Comparison of ENCODE assay signal across 16 cellular contexts in genomic region chr7:131154380-131154779, GRCh38.
DNase-seq lines count a peak whose midpoint lies in the region; ATAC-seq, FAIRE-seq and TF ChIP-seq lines count a peak whose summit lies in the region.
"Had no signal": no experiment of that assay in that cellular context is flagged by ENCODE, and none has a peak within 500 bp of the region (broad histone marks: within the 10 kb centered on the region; RNA-seq: fewer than 3 reads in every experiment).

No MANE protein-coding gene starts in this region.

- H2AFZ ChIP-seq in astrocyte (ENCODE audit: low read depth, low read length) = no peak overlapping the region

- H4K20me1 ChIP-seq in astrocyte (ENCODE audit: insufficient read depth, low read length) = no peaks in the 10 kb centered on the region
- H4K20me1 ChIP-seq: BLaER1 had no signal

- POLR2A ChIA-PET in MCF 10A (lab: Yijun Ruan, JAX) = interaction anchor here (1.2 to 6.0 kb wide), 6 partner anchors 9 to 81 kb away, joined by 3 to 76 read pairs (median 4); no protein-coding TSS in a partner anchor

- TF ChIP-seq CTCF in MCF 10A (IDR thresholded peaks at IDR 0.05; ENCODE audit: unreplicated experiment) (no peak), breast epithelium (IDR thresholded peaks at IDR 0.05) (no peak), astrocyte (IDR thresholded peaks at IDR 0.05; ENCODE audit: insufficient read depth, low read depth, low read length) (no peak), foreskin keratinocyte (conservative IDR thresholded peaks at IDR 0.05) (no peak), heart right ventricle (IDR thresholded peaks at IDR 0.05) (no peak), chondrocyte (IDR thresholded peaks at IDR 0.05) (no peak)

- no peaks in the 10 kb centered on the region for H3K79me2 ChIP-seq in astrocyte (ENCODE audit: insufficient read depth, low read length)

- no peak for FAIRE-seq in astrocyte (lab: Jason Lieb, UNC)
- FAIRE-seq: H1, HepG2, HTR-8/SVneo had no signal

- no peaks in the 10 kb centered on the region for H3K27me3 Mint-ChIP-seq in MCF 10A (ENCODE audit: insufficient read depth, unreplicated experiment)
- H3K27me3 Mint-ChIP-seq in astrocyte (ENCODE audit: low read depth, unreplicated experiment) = no peaks in the 10 kb centered on the region
- no peaks in the 10 kb centered on the region for H3K27me3 Mint-ChIP-seq in chondrocyte (ENCODE audit: low read depth)

- H3K4me3 ChIP-seq in breast epithelium (no peak overlapping the region), astrocyte (ENCODE audit: insufficient read depth, low read depth, low read length) (no peak overlapping the region), heart right ventricle (no peak overlapping the region)
- H3K4me3 ChIP-seq: BLaER1, HAP-1 had no signal

- intact Hi-C loops in MCF 10A (cut with micrococcal nuclease) = no loop called here
- intact Hi-C loops in breast epithelium (cut with DNase I; ENCODE audit: low total_unique reads) = no loop called here
- intact Hi-C loops in heart right ventricle (cut with DNase I) = no loop called here

- H3K4me1 ChIP-seq in breast epithelium (no peaks in the 10 kb centered on the region), astrocyte (ENCODE audit: insufficient read depth, low read length) (peaks cover 7% of the 10 kb centered on the region), foreskin keratinocyte (peaks cover 20% of the 10 kb centered on the region), heart right ventricle (peaks cover 0 to 9% (median 3%) of the 10 kb centered on the region in 9 donors)
- H3K4me1 ChIP-seq: BLaER1, HAP-1 had no signal

- H3K27ac ChIP-seq in breast epithelium (no peak overlapping the region), astrocyte (ENCODE audit: low read depth, low read length) (no peak overlapping the region), foreskin keratinocyte (no peak overlapping the region), heart right ventricle (no peak overlapping the region)
- H3K27ac ChIP-seq: BLaER1 had no signal

- H3K4me3 Mint-ChIP-seq in MCF 10A (ENCODE audit: unreplicated experiment) (no peak overlapping the region), astrocyte (ENCODE audit: unreplicated experiment) (no peak overlapping the region), chondrocyte (ENCODE audit: unreplicated experiment) (no peak overlapping the region)
- H3K4me3 Mint-ChIP-seq: CD8-positive, alpha-beta memory T cell had no signal

- H3K36me3 ChIP-seq in breast epithelium (no peaks in the 10 kb centered on the region), astrocyte (ENCODE audit: insufficient read depth, low read length) (no peaks in the 10 kb centered on the region), heart right ventricle (no peaks in the 10 kb centered on the region)
- H3K36me3 ChIP-seq: BLaER1, HAP-1 had no signal

- H3K27me3 ChIP-seq in breast epithelium = no peaks in the 10 kb centered on the region
- no peaks in the 10 kb centered on the region for H3K27me3 ChIP-seq in astrocyte (ENCODE audit: insufficient read depth, low read length)
- H3K27me3 ChIP-seq in foreskin keratinocyte = no peaks in the 10 kb centered on the region
- H3K27me3 ChIP-seq in heart right ventricle = no peaks in the 10 kb centered on the region
- H3K27me3 ChIP-seq: BLaER1 had no signal

- H3K9me3 ChIP-seq in breast epithelium = no peaks in the 10 kb centered on the region
- H3K9me3 ChIP-seq in astrocyte (ENCODE audit: insufficient read depth, low read depth, low read length) = no peaks in the 10 kb centered on the region
- no peaks in the 10 kb centered on the region for H3K9me3 ChIP-seq in heart right ventricle
- H3K9me3 ChIP-seq: BLaER1, HAP-1 had no signal

- no peak overlapping the region for H3K4me2 ChIP-seq in astrocyte (ENCODE audit: low read length)
- H3K4me2 ChIP-seq: BLaER1 had no signal

- H3K9ac ChIP-seq in astrocyte (ENCODE audit: low read length) = no peak overlapping the region
- H3K9ac ChIP-seq: BLaER1 had no signal

- H3K9me3 Mint-ChIP-seq in MCF 10A (ENCODE audit: unreplicated experiment) (no peaks in the 10 kb centered on the region), astrocyte (ENCODE audit: unreplicated experiment) (no peaks in the 10 kb centered on the region), chondrocyte (ENCODE audit: low read depth) (no peaks in the 10 kb centered on the region)
- H3K9me3 Mint-ChIP-seq: CD8-positive, alpha-beta memory T cell had no signal

- CTCF ChIA-PET in MCF 10A (lab: Yijun Ruan, JAX) = interaction anchor here (0.6 to 2.0 kb wide), 2 partner anchors 10 to 40 kb away, joined by 3 to 5 read pairs; no protein-coding TSS in a partner anchor

- H3K27ac Mint-ChIP-seq in MCF 10A (ENCODE audit: low read depth, unreplicated experiment) (peak overlapping the region; percentile 75), astrocyte (ENCODE audit: unreplicated experiment) (peak overlapping the region; percentile 72), chondrocyte (ENCODE audit: unreplicated experiment) (no peak overlapping the region)
- H3K27ac Mint-ChIP-seq: CD8-positive, alpha-beta memory T cell had no signal

- no TSS peak for BruUV-seq in MCF 10A (replicated peaks; lab: Mats Ljungman, UMichigan)

- H3K4me1 Mint-ChIP-seq in MCF 10A (ENCODE audit: insufficient read depth, unreplicated experiment) (peaks cover 34% of the 10 kb centered on the region), astrocyte (ENCODE audit: low read depth, unreplicated experiment) (peaks cover 15% of the 10 kb centered on the region), chondrocyte (ENCODE audit: low read depth) (peaks cover 3% of the 10 kb centered on the region)
- H3K4me1 Mint-ChIP-seq: CD8-positive, alpha-beta memory T cell had no signal

- ATAC-seq in foreskin keratinocyte = peak; percentile 64
- ATAC-seq in heart right ventricle = no peak
- ATAC-seq: HepG2 had no signal

- no peak for DNase-seq in MCF 10A (ENCODE audit: unreplicated experiment)
- no peak for DNase-seq in breast epithelium (ENCODE audit: low spot score in 2 of 2)
- no peak for DNase-seq in astrocyte (ENCODE audit: low read depth)
- DNase-seq in foreskin keratinocyte = peak; percentile 31 to 66
- DNase-seq in heart right ventricle = no peak
- DNase-seq in stimulated activated CD8-positive, alpha-beta memory T cell treated with anti-CD3 and anti-CD28 coated beads, Interleukin-4, amount 100 ng/mL, for 48 hours = no peak
- DNase-seq in chondrocyte (ENCODE audit: low spot score) = no peak
- DNase-seq: AML-193; CD8-positive, alpha-beta memory T cell; DMS53; GF-D8 had no signal

- no peaks in the 10 kb centered on the region for H3K36me3 Mint-ChIP-seq in MCF 10A (ENCODE audit: insufficient read depth, unreplicated experiment)
- no peaks in the 10 kb centered on the region for H3K36me3 Mint-ChIP-seq in astrocyte (ENCODE audit: low read depth, unreplicated experiment)
- H3K36me3 Mint-ChIP-seq in chondrocyte (ENCODE audit: low read depth) = no peaks in the 10 kb centered on the region
- H3K36me3 Mint-ChIP-seq: CD8-positive, alpha-beta memory T cell had no signal

- TF ChIP-seq POLR2A in breast epithelium (IDR thresholded peaks at IDR 0.05) = no peak

Comparison
In these comparisons a context has a peak if more than half of its experiments do, and no peak if none do; other contexts are left out.
1. DNase-seq: peak in foreskin keratinocyte (2 of 2); none in MCF 10A (single experiment), breast epithelium (0 of 2), astrocyte (single experiment), heart right ventricle (0 of 2), stimulated activated CD8-positive, alpha-beta memory T cell treated with anti-CD3 and anti-CD28 coated beads, Interleukin-4, amount 100 ng/mL, for 48 hours (single experiment) and chondrocyte (single experiment).